In genomic region chr16:88430185-88430523, GRCh38 we compare ENCODE assay signal across 10 cellular contexts. TPM values are rescaled to one million over a fixed set of nuclear protein-coding genes. Genes with fewer than 3 reads are reported as not detected.
DNase-seq lines count a peak whose midpoint lies in the region; ATAC-seq, FAIRE-seq and TF ChIP-seq lines count a peak whose summit lies in the region.
"Had no signal": no experiment of that assay in that cellular context is flagged by ENCODE, and none has a peak within 500 bp of the region (broad histone marks: within the 10 kb centered on the region; RNA-seq: fewer than 3 reads in every experiment).

No MANE protein-coding gene starts in this region.

- H3K9me3 ChIP-seq in stomach, result no peaks in the 10 kb centered on the region
- H3K9me3 ChIP-seq: SK-N-SH had no signal

- no peak overlapping the region for H3K27ac Mint-ChIP-seq in activated CD4-positive, alpha-beta T cell treated with anti-CD3 and anti-CD28 coated beads, Interleukin-2, amount 10 ng/mL, durations not matched to agents 24 days and 14 days
- H3K27ac Mint-ChIP-seq in activated T-helper 17 cell treated with anti-CD3 and anti-CD28 coated beads, Interleukin-2, amount 50 U/mL, for 72 hours, result no peak overlapping the region

- peak overlapping the region; percentile 42 to 50 (median 43) for H3K4me3 ChIP-seq in stomach

- H3K36me3 ChIP-seq in stomach, result no peaks in the 10 kb centered on the region

- peak overlapping the region in 4 of 5 donors; percentile 32 to 75 (median 52) for H3K27ac ChIP-seq in stomach

- H3K9me3 Mint-ChIP-seq in activated CD4-positive, alpha-beta T cell treated with anti-CD3 and anti-CD28 coated beads, Interleukin-2, amount 10 ng/mL, durations not matched to agents 24 days and 14 days, result no peaks in the 10 kb centered on the region
- H3K9me3 Mint-ChIP-seq in activated T-helper 17 cell treated with anti-CD3 and anti-CD28 coated beads, Interleukin-2, amount 50 U/mL, for 72 hours, result no peaks in the 10 kb centered on the region
- H3K9me3 Mint-ChIP-seq: neural crest cell had no signal

- no peak for DNase-seq in activated CD4-positive, alpha-beta T cell treated with anti-CD3 and anti-CD28 coated beads, Interleukin-2, amount 10 ng/mL, durations not matched to agents 24 days and 14 days
- DNase-seq in activated CD4-positive, alpha-beta T cell treated with anti-CD3 and anti-CD28 coated beads for 4 hours, result no peak
- peak; percentile 69 for DNase-seq in iPS-NIHi11 (ENCODE audit: low spot score)
- DNase-seq in stomach, result no peak
- no peak for DNase-seq in dedifferentiated amniotic fluid mesenchymal stem cell (ENCODE audit: extremely low spot score)
- DNase-seq in GM12892 (ENCODE audit: insufficient read length), result no peak
- DNase-seq: SK-N-SH had no signal

- TF ChIP-seq POLR2A in stomach (IDR thresholded peaks at IDR 0.05) (no peak), GM12892 (IDR thresholded peaks at IDR 0.05; ENCODE audit: low read depth, low read length) (no peak)

- peaks cover 6 to 69% (median 38%) of the 10 kb centered on the region in 3 donors for H3K27me3 ChIP-seq in stomach

- WGBS in stomach, 5 donors, result 5 to 9% (median 8%) methylated on average over 6 to 36 of the region's 36 CpGs; no CpG with 5 or more reads in 1 of the 5 donors

- peak overlapping the region; percentile 68 for H3K4me3 Mint-ChIP-seq in activated CD4-positive, alpha-beta T cell treated with anti-CD3 and anti-CD28 coated beads, Interleukin-2, amount 10 ng/mL, durations not matched to agents 24 days and 14 days
- H3K4me3 Mint-ChIP-seq in activated T-helper 17 cell treated with anti-CD3 and anti-CD28 coated beads, Interleukin-2, amount 50 U/mL, for 72 hours, result peak overlapping the region; percentile 47
- H3K4me3 Mint-ChIP-seq: neural crest cell had no signal

- FAIRE-seq in GM12892 (lab: Jason Lieb, UNC), result no peak

- H3K4me1 ChIP-seq in stomach, result peaks cover 15 to 23% (median 20%) of the 10 kb centered on the region in 4 donors

- peaks cover 2% of the 10 kb centered on the region for H3K4me1 Mint-ChIP-seq in activated CD4-positive, alpha-beta T cell treated with anti-CD3 and anti-CD28 coated beads, Interleukin-2, amount 10 ng/mL, durations not matched to agents 24 days and 14 days
- no peaks in the 10 kb centered on the region for H3K4me1 Mint-ChIP-seq in activated T-helper 17 cell treated with anti-CD3 and anti-CD28 coated beads, Interleukin-2, amount 50 U/mL, for 72 hours
- H3K4me1 Mint-ChIP-seq: neural crest cell had no signal

- H3K27me3 Mint-ChIP-seq in activated CD4-positive, alpha-beta T cell treated with anti-CD3 and anti-CD28 coated beads, Interleukin-2, amount 10 ng/mL, durations not matched to agents 24 days and 14 days, result peaks cover 12% of the 10 kb centered on the region
- H3K27me3 Mint-ChIP-seq in activated T-helper 17 cell treated with anti-CD3 and anti-CD28 coated beads, Interleukin-2, amount 50 U/mL, for 72 hours, result no peaks in the 10 kb centered on the region

- intact Hi-C loops in activated CD4-positive, alpha-beta T cell treated with anti-CD3 and anti-CD28 coated beads, Interleukin-2, amount 10 ng/mL, durations not matched to agents 24 days and 14 days (cut with micrococcal nuclease), result loop anchor here (10.0 kb wide), 1 partner anchor 655 kb away; no protein-coding TSS in a partner anchor
- intact Hi-C loops in stomach (cut with DNase I; ENCODE audit: low total_unique reads), result loop anchor here (10.0 kb wide), 1 partner anchor 235 kb away; no protein-coding TSS in a partner anchor

- no peaks in the 10 kb centered on the region for H3K36me3 Mint-ChIP-seq in activated CD4-positive, alpha-beta T cell treated with anti-CD3 and anti-CD28 coated beads, Interleukin-2, amount 10 ng/mL, durations not matched to agents 24 days and 14 days (ENCODE audit: low read depth)
- no peaks in the 10 kb centered on the region for H3K36me3 Mint-ChIP-seq in activated T-helper 17 cell treated with anti-CD3 and anti-CD28 coated beads, Interleukin-2, amount 50 U/mL, for 72 hours (ENCODE audit: low read depth)

- no peak for TF ChIP-seq EP300 in stomach (IDR thresholded peaks at IDR 0.05)

- peak; percentile 28 for ATAC-seq in activated T-helper 17 cell treated with anti-CD3 and anti-CD28 coated beads, Interleukin-2, amount 50 U/mL, for 72 hours (replicated peaks)
- ATAC-seq in HG03457 (IDR thresholded peaks at IDR 0.05; ENCODE audit: unreplicated experiment), result no peak

- no peak for TF ChIP-seq CTCF in stomach (IDR thresholded peaks at IDR 0.05)

RNA-seq across cellular contexts. Expression of gene ZFPM1, which starts 22.9 kb away (rescaled TPM):
- 17.9 and 19.3 TPM in 2 replicates for total RNA-seq in activated CD4-positive, alpha-beta T cell treated with anti-CD3 and anti-CD28 coated beads, Interleukin-2, amount 10 ng/mL, durations not matched to agents 24 days and 14 days
- total RNA-seq in activated T-helper 17 cell treated with anti-CD3 and anti-CD28 coated beads, Interleukin-2, amount 50 U/mL, for 72 hours, result 10 to 100 TPM; 12.2 to 22.1 TPM
- total RNA-seq in stomach, result 10 to 100 TPM in 4 of 5 donors, 1 to 10 TPM in 1; 3.9 to 85.7 (median 20.5) TPM
- polyA plus RNA-seq in stomach, result 10 to 100 TPM in 1 of 3 donors, 1 to 10 TPM in 2; 4.1 to 10.6 (median 4.2) TPM
- 0.25 TPM for polyA plus RNA-seq in GM12892 (2012; ENCODE audit: missing spikeins)

RNA-seq across cellular contexts. Expression of gene ZNF469, which starts 47.4 kb away (rescaled TPM):
- 0.57 and 0.63 TPM in 2 replicates for total RNA-seq in activated CD4-positive, alpha-beta T cell treated with anti-CD3 and anti-CD28 coated beads, Interleukin-2, amount 10 ng/mL, durations not matched to agents 24 days and 14 days
- under 1 TPM; 0.26 to 0.30 TPM for total RNA-seq in activated T-helper 17 cell treated with anti-CD3 and anti-CD28 coated beads, Interleukin-2, amount 50 U/mL, for 72 hours
- 1 to 10 TPM in 3 of 5 donors, under 1 TPM in 2; under 0.01 to 6.2 (median 1.1) TPM for total RNA-seq in stomach
- under 1 TPM; 0.13 to 0.19 (median 0.15) TPM for polyA plus RNA-seq in stomach
- polyA plus RNA-seq in GM12892 (2012; ENCODE audit: missing spikeins), result 0.06 TPM
